ENCODE assay signal across 15 cellular contexts in genomic region chr5:76522103-76522942, GRCh38.
A peak's percentile ranks its signal among the peaks of the same experiment; 100 is the strongest.
DNase-seq lines count a peak whose midpoint lies in the region; ATAC-seq and TF ChIP-seq lines count a peak whose summit lies in the region.
"Had no signal": no experiment of that assay in that cellular context is flagged by ENCODE, and none has a peak within 500 bp of the region (broad histone marks: within the 10 kb centered on the region; RNA-seq: fewer than 3 reads in every experiment).

No MANE protein-coding gene starts in this region.

- ATAC-seq in HG03342 (IDR thresholded peaks at IDR 0.05; ENCODE audit: unreplicated experiment): peak; percentile 57
- ATAC-seq in central memory CD8-positive, alpha-beta T cell (replicated peaks; ENCODE audit: extremely low read depth, poor library complexity, severe bottlenecking): no peak
- no peak for ATAC-seq in GM21367 (IDR thresholded peaks at IDR 0.05; ENCODE audit: unreplicated experiment)

- H3K4me1 Mint-ChIP-seq in central memory CD8-positive, alpha-beta T cell: peaks cover 67% of the 10 kb centered on the region
- H3K4me1 Mint-ChIP-seq in nephron progenitor cell: peaks cover 34% of the 10 kb centered on the region

- no peak overlapping the region for H3K9ac ChIP-seq in rectal smooth muscle tissue (ENCODE audit: low read length)

- H3K4me1 ChIP-seq in rectal smooth muscle tissue (ENCODE audit: control insufficient read depth, insufficient read depth, low read length): no peaks in the 10 kb centered on the region

- no peak overlapping the region for H3K4me3 Mint-ChIP-seq in central memory CD8-positive, alpha-beta T cell
- no peak overlapping the region for H3K4me3 Mint-ChIP-seq in nephron progenitor cell

- peak; percentile 83 for DNase-seq in DMS53 (lab: John Stamatoyannopoulos, UW)
- DNase-seq in central memory CD8-positive, alpha-beta T cell (ENCODE audit: low spot score in 2 of 2): no peak
- no peak for DNase-seq in nephron progenitor cell
- DNase-seq in inferior parietal cortex (ENCODE audit: extremely low spot score): no peak
- DNase-seq: activated naive CD8-positive, alpha-beta T cell treated with anti-CD3 and anti-CD28 coated beads, Interleukin-2, amount 10 ng/mL, durations not matched to agents 7 days and 5 days; NCI-H2029 treated with DMSO at 0.1 percent for 48 hours; NCI-H774; retina; RPMI8226 had no signal

- peaks cover 3% of the 10 kb centered on the region for H3K36me3 Mint-ChIP-seq in central memory CD8-positive, alpha-beta T cell (ENCODE audit: insufficient read depth)
- peaks cover 23% of the 10 kb centered on the region for H3K36me3 Mint-ChIP-seq in nephron progenitor cell (ENCODE audit: low read depth)

- H3K27me3 Mint-ChIP-seq in central memory CD8-positive, alpha-beta T cell: no peaks in the 10 kb centered on the region
- H3K27me3 Mint-ChIP-seq in nephron progenitor cell (ENCODE audit: low read depth, poor library complexity): peaks cover 5% of the 10 kb centered on the region
- H3K27me3 Mint-ChIP-seq: activated naive CD8-positive, alpha-beta T cell treated with anti-CD3 and anti-CD28 coated beads, Interleukin-2, amount 10 ng/mL, durations not matched to agents 7 days and 5 days had no signal

- H3K9me3 Mint-ChIP-seq in central memory CD8-positive, alpha-beta T cell: no peaks in the 10 kb centered on the region
- H3K9me3 Mint-ChIP-seq in nephron progenitor cell: peaks cover 18% of the 10 kb centered on the region
- H3K9me3 Mint-ChIP-seq: activated naive CD8-positive, alpha-beta T cell treated with anti-CD3 and anti-CD28 coated beads, Interleukin-2, amount 10 ng/mL, durations not matched to agents 7 days and 5 days had no signal

- H3K27me3 ChIP-seq in rectal smooth muscle tissue (ENCODE audit: control insufficient read depth, insufficient read depth, low read length): no peaks in the 10 kb centered on the region
- H3K27me3 ChIP-seq: vagina had no signal

- no peaks in the 10 kb centered on the region for H3K36me3 ChIP-seq in rectal smooth muscle tissue (ENCODE audit: control insufficient read depth, insufficient read depth, low read length)
- H3K36me3 ChIP-seq: HAP-1, vagina had no signal

- no peak overlapping the region for H3K4me3 ChIP-seq in rectal smooth muscle tissue (ENCODE audit: low read length)
- H3K4me3 ChIP-seq: HAP-1, vagina had no signal

- peak overlapping the region; percentile 61 for H3K27ac ChIP-seq in rectal smooth muscle tissue (ENCODE audit: low read depth, low read length)
- H3K27ac ChIP-seq: HL-60, vagina had no signal

- peak overlapping the region; percentile 49 for H3K27ac Mint-ChIP-seq in central memory CD8-positive, alpha-beta T cell (ENCODE audit: low read depth)
- H3K27ac Mint-ChIP-seq in nephron progenitor cell: no peak overlapping the region

- no peak for TF ChIP-seq CTCF in nephron progenitor cell (IDR thresholded peaks at IDR 0.05)
